Comparison of ENCODE assay signal across 8 cellular contexts in genomic region chr10:5975641-5976473, GRCh38. TPM values are rescaled to one million over a fixed set of nuclear protein-coding genes. Genes with fewer than 3 reads are reported as not detected.
A peak's percentile ranks its signal among the peaks of the same experiment; 100 is the strongest.
DNase-seq lines count a peak whose midpoint lies in the region; ATAC-seq, FAIRE-seq and TF ChIP-seq lines count a peak whose summit lies in the region.

No MANE protein-coding gene starts in this region.

- H3K4me3 ChIP-seq in RWPE2 (ENCODE audit: severe bottlenecking) = peak overlapping the region; percentile 62
- peak overlapping the region; percentile 95 for H3K4me3 ChIP-seq in GM12878

- H3K9ac ChIP-seq in GM12878 (ENCODE audit: control insufficient read depth, insufficient read depth, low read length) = peak overlapping the region; percentile 87

- DNase-seq in RWPE2 (ENCODE audit: low spot score) (no peak), GM12878 (ENCODE audit: low read depth, low spot score) (peak; percentile 89), lung microvascular endothelial cell (ENCODE audit: low read depth in 2 of 2) (peak; percentile 54 to 71), NCI-H2029 (lab: John Stamatoyannopoulos, UW) (no peak), NCI-H69 (lab: John Stamatoyannopoulos, UW) (no peak)
- DNase-seq in stimulated activated CD8-positive, alpha-beta memory T cell treated with anti-CD3 and anti-CD28 coated beads, Interleukin-4, amount 100 ng/mL, for 24 hours (ENCODE audit: low read depth) = peak; percentile 52

- TF ChIP-seq POLR2A in GM12878 (IDR thresholded peaks at IDR 0.05; ENCODE audit: low read depth, low read length) = peak; percentile 50; the same call in 1 of the 2 replicates

- H3K79me2 ChIP-seq in GM12878 (ENCODE audit: control insufficient read depth, insufficient read depth, low read length) = peaks cover 59% of the 10 kb centered on the region

- H3K9me3 ChIP-seq in RWPE2 (ENCODE audit: severe bottlenecking) = no peaks in the 10 kb centered on the region
- H3K9me3 ChIP-seq in GM12878 (replicated peaks; ENCODE audit: control insufficient read depth, insufficient read depth, low read length) = no peaks in the 10 kb centered on the region

- TF ChIP-seq RAD21 in GM12878 (IDR thresholded peaks at IDR 0.05; ENCODE audit: insufficient read depth, low read depth, low read length) = 0 out of 2 replicates have a peak, but pooled peaks have one; percentile 11

- intact Hi-C loops in GM12878 (cut with micrococcal nuclease; ENCODE audit: unreplicated experiment) = loop anchor here (2.0 to 5.0 kb wide), 6 partner anchors 75 to 289 kb away; partner anchors contain the start of genes FBH1, GDI2 and RBM17

- WGBS in GM12878 (ENCODE audit: insufficient coverage, insufficient replicate concordance, low lambda C conversion rate, missing lambda C conversion rate) = 18% methylated on average over 19 of the region's 20 CpGs

- H3K27me3 ChIP-seq in RWPE2 (ENCODE audit: insufficient read depth, poor library complexity, severe bottlenecking) = no peaks in the 10 kb centered on the region
- H3K27me3 ChIP-seq in GM12878 (replicated peaks in 1 of 2; ENCODE audit: control insufficient read depth in 2 of 2, insufficient read depth in 2 of 2, low read length in 1 of 2) = no peaks in the 10 kb centered on the region

- POLR2A ChIA-PET in GM12878 (lab: Charles Lee) = interaction anchor here (0.6 to 5.2 kb wide), 16 partner anchors 9 to 372 kb away, joined by 3 to 29 read pairs (median 4); partner anchors contain the start of genes ANKRD16 and FBH1

- H3K4me1 ChIP-seq in RWPE2 (ENCODE audit: insufficient read depth, poor library complexity, severe bottlenecking) = peaks cover 10% of the 10 kb centered on the region
- peaks cover 20% of the 10 kb centered on the region for H3K4me1 ChIP-seq in GM12878 (ENCODE audit: control insufficient read depth, insufficient read depth, low read length)

- CTCF ChIA-PET in GM12878 (lab: Yijun Ruan, JAX) = interaction anchor here (0.6 to 4.5 kb wide), 20 partner anchors 9 to 425 kb away, joined by 3 to 25 read pairs (median 4); partner anchors contain the start of genes ANKRD16, FBH1 and PFKFB3

- no TSS peak for BruUV-seq in GM12878 (replicated peaks; lab: Mats Ljungman, UMichigan)

- H3K4me2 ChIP-seq in GM12878 (ENCODE audit: control insufficient read depth, insufficient read depth) = peak overlapping the region; percentile 46

- RAD21 ChIA-PET in GM12878 (lab: Charles Lee; ENCODE audit: unreplicated experiment) = interaction anchor here (0.6 to 3.3 kb wide), 24 partner anchors 12 to 426 kb away, joined by 3 to 29 read pairs (median 4); partner anchors contain the start of genes ANKRD16, FBH1 and GDI2

- H3K27ac ChIP-seq in RWPE2 (ENCODE audit: poor library complexity, severe bottlenecking) = peak overlapping the region; percentile 48
- H3K27ac ChIP-seq in GM12878 (ENCODE audit: control insufficient read depth, insufficient read depth) = peak overlapping the region; percentile 88

- FAIRE-seq in GM12878 (lab: Jason Lieb, UNC) = peak; percentile 84

- no peaks in the 10 kb centered on the region for H4K20me1 ChIP-seq in GM12878 (ENCODE audit: control insufficient read depth, insufficient read depth)

- in situ Hi-C loops in GM12878 (cut with MboI) = no loop called here

- H3K36me3 ChIP-seq in RWPE2 (ENCODE audit: low read depth) (no peaks in the 10 kb centered on the region), GM12878 (ENCODE audit: control insufficient read depth in 2 of 2, insufficient read depth in 2 of 2, low read length in 1 of 2) (no peaks in the 10 kb centered on the region)

- peak overlapping the region; percentile 92; the same call in 1 of the 2 replicates for H2AFZ ChIP-seq in GM12878 (ENCODE audit: control insufficient read depth, low read depth, low read length)

- peak in 1 of 2 experiments; percentile 28; a peak in 1 of 4 replicates for TF ChIP-seq EP300 in GM12878 (IDR thresholded peaks at IDR 0.05; ENCODE audit: borderline replicate concordance in 1 of 2, control insufficient read depth in 1 of 2, low read depth in 2 of 2, low read length in 2 of 2)

- ATAC-seq in GM18868 (IDR thresholded peaks at IDR 0.05; ENCODE audit: unreplicated experiment) (peak; percentile 77), HG03025 (IDR thresholded peaks at IDR 0.05; ENCODE audit: low FRiP score, unreplicated experiment) (peak; percentile 41), RWPE2 (ENCODE audit: low read depth) (no peak), GM12878 (peak; percentile 79)

- TF ChIP-seq CTCF in RWPE2 (IDR thresholded peaks at IDR 0.05; ENCODE audit: poor library complexity, severe bottlenecking) (no peak), GM12878 (IDR thresholded peaks at IDR 0.05 in 2 of 3, conservative IDR thresholded peaks at IDR 0.05 in 1 of 3; ENCODE audit: control insufficient read depth in 2 of 3, extremely low read depth in 1 of 3, insufficient read depth in 1 of 3, low read depth in 3 of 3, low read length in 3 of 3) (no peak)

- SMC1A ChIA-PET in GM12878 (lab: Charles Lee; ENCODE audit: uncharacterized antibody, unreplicated experiment) = interaction anchor here (0.6 to 3.2 kb wide), 24 partner anchors 14 to 1028 kb away, joined by 3 to 17 read pairs (median 4); partner anchors contain the start of genes ANKRD16 and FBH1

TF ChIP-seq in GM12878, 131 proteins besides CTCF, POLR2A, EP300 and RAD21 (continues in another document):
- TF ChIP-seq TCF12 (IDR thresholded peaks at IDR 0.05; ENCODE audit: low read depth, low read length) = peak; percentile 63
- no peak for TF ChIP-seq ZNF217 (IDR thresholded peaks at IDR 0.05)
- no peak for TF ChIP-seq RFX5 (IDR thresholded peaks at IDR 0.05; ENCODE audit: low read depth, low read length)
- TF ChIP-seq ELK1 (IDR thresholded peaks at IDR 0.05; ENCODE audit: low read depth, low read length) = no peak
- no peak for TF ChIP-seq NRF1 (conservative IDR thresholded peaks at IDR 0.05; ENCODE audit: low read depth, low read length)
- TF ChIP-seq MTA3 (IDR thresholded peaks at IDR 0.05; ENCODE audit: borderline replicate concordance, low read length) = 0 out of 2 replicates have a peak, but pooled peaks have one; percentile 74
- TF ChIP-seq E2F8 (IDR thresholded peaks at IDR 0.05; ENCODE audit: low read depth, partially characterized antibody) = no peak
- TF ChIP-seq RAD51 (IDR thresholded peaks at IDR 0.05) = peak; percentile 38; the same call in 1 of the 2 replicates
- 0 out of 2 replicates have a peak, but pooled peaks have one; percentile 54 for TF ChIP-seq TCF7 (IDR thresholded peaks at IDR 0.05; ENCODE audit: borderline replicate concordance)
- TF ChIP-seq RELA (IDR thresholded peaks at IDR 0.05; ENCODE audit: borderline replicate concordance, partially characterized antibody) = no peak
- TF ChIP-seq HDAC6 (IDR thresholded peaks at IDR 0.05; ENCODE audit: unreplicated experiment) = no peak
- peak; percentile 72 for TF ChIP-seq IKZF1 (conservative IDR thresholded peaks at IDR 0.05)
- no peak for TF ChIP-seq SIN3A (IDR thresholded peaks at IDR 0.05; ENCODE audit: low read depth, low read length)
- TF ChIP-seq FOS (IDR thresholded peaks at IDR 0.05; ENCODE audit: borderline replicate concordance, extremely low read depth, insufficient read length) = no peak

RNA-seq across cellular contexts. Expression of gene IL15RA, which starts 1.5 kb away (rescaled TPM):
- total RNA-seq in GM12878 (2013; cell fraction: nucleolus; rRNA removed) = 16.9 and 18.2 TPM in 2 replicates
- total RNA-seq in GM12878 (2014; rRNA removed) (14.7 and 15.2 TPM in 2 replicates), GM12878 (2014; rRNA removed; fragmentation: Illumina TruSeq; extraction: Trizol) (6.5 and 7.7 TPM in 2 replicates), GM12878 (2021) (9.9 and 12.1 TPM in 2 replicates), lung microvascular endothelial cell (8.5 and 12.3 TPM in 2 replicates)
- polyA plus RNA-seq in GM12878 (2011; ENCODE audit: low read depth) = 4.5 TPM
- polyA plus RNA-seq in GM12878 (2011; rRNA removed) (6.5 and 12.0 TPM in 2 replicates), GM12878 (2014; fragmentation: Illumina TruSeq; extraction: Trizol) (7.8 and 9.8 TPM in 2 replicates), GM12878 (2014; fragmentation: Nextera tagmentation; extraction: Ambion mirVana) (1 to 10 TPM; 2.0 to 4.2 TPM), GM12878 (2014; rRNA removed) (13.3 and 14.8 TPM in 2 replicates), GM12878 (2016; fragmentation: Nextera tagmentation; extraction: Ambion mirVana) (10 to 100 TPM; 13.8 to 14.6 TPM)
- 14.3 and 16.3 TPM in 2 replicates for polyA plus RNA-seq in GM12878 (2011; cell fraction: cytosol; rRNA removed)
- 14.8 and 16.5 TPM in 2 replicates for polyA plus RNA-seq in GM12878 (2011; cell fraction: nucleus; rRNA removed)
- 8.6 and 11.8 TPM in 2 replicates for polyA plus RNA-seq in GM12878 (2012)
- polyA minus RNA-seq in GM12878 (2011; rRNA and poly(A)+ RNA removed) = 5.0 and 8.7 TPM in 2 replicates
- 2.7 and 4.3 TPM in 2 replicates for polyA minus RNA-seq in GM12878 (2011; cell fraction: cytosol; rRNA and poly(A)+ RNA removed)
- polyA minus RNA-seq in GM12878 (2011; cell fraction: nucleus; rRNA and poly(A)+ RNA removed) = 1.9 and 4.3 TPM in 2 replicates

Comparison
In these comparisons a context has a peak if more than half of its experiments do, and no peak if none do; other contexts are left out.
1. DNase-seq: peak in GM12878 (single experiment), lung microvascular endothelial cell (2 of 2) and stimulated activated CD8-positive, alpha-beta memory T cell treated with anti-CD3 and anti-CD28 coated beads, Interleukin-4, amount 100 ng/mL, for 24 hours (single experiment); none in RWPE2 (single experiment), NCI-H2029 (single experiment) and NCI-H69 (single experiment).